Comparison of ENCODE assay signal across 19 cellular contexts in genomic region chr7:1514407-1514806, GRCh38. TPM values are rescaled to one million over a fixed set of nuclear protein-coding genes. Genes with fewer than 3 reads are reported as not detected.
"Had no signal": no experiment of that assay in that cellular context is flagged by ENCODE, and none has a peak within 500 bp of the region (broad histone marks: within the 10 kb centered on the region; RNA-seq: fewer than 3 reads in every experiment).

No MANE protein-coding gene starts in this region.

- H3K27ac ChIP-seq: ovary had no signal

- H3K27me3 ChIP-seq: ovary, upper lobe of right lung had no signal

- H3K4me3 Mint-ChIP-seq: activated B cell treated with CpG ODN at 0.5 μM for 24 hours; activated CD4-positive, alpha-beta T cell treated with anti-CD3 and anti-CD28 coated beads, Interleukin-2, amount 10 ng/mL, durations not matched to agents 24 days and 14 days; activated T-cell treated with anti-CD3 and anti-CD28 coated beads, Interleukin-2, amount 50 U/mL, for 72 hours; mesothelial cell of epicardium had no signal

- ATAC-seq: activated naive CD4-positive, alpha-beta T cell treated with anti-CD3 and anti-CD28 coated beads, Interleukin-2, amount 50 U/mL, for 72 hours; activated T-cell treated with anti-CD3 and anti-CD28 coated beads, Interleukin-2, amount 50 U/mL, for 72 hours had no signal

- H3K4me1 Mint-ChIP-seq: mesothelial cell of epicardium had no signal

- H3K4me1 ChIP-seq: upper lobe of right lung had no signal

- H3K27me3 Mint-ChIP-seq: activated B cell treated with CpG ODN at 0.5 μM for 24 hours; activated CD4-positive, alpha-beta T cell treated with anti-CD3 and anti-CD28 coated beads, Interleukin-2, amount 10 ng/mL, durations not matched to agents 24 days and 14 days had no signal

- H3K4me3 ChIP-seq: lung, ovary, upper lobe of right lung had no signal

- H3K36me3 ChIP-seq: esophagus squamous epithelium, ovary, upper lobe of right lung had no signal

- DNase-seq: activated B cell treated with CpG ODN at 0.5 μM for 24 hours; activated CD4-positive, alpha-beta T cell treated with anti-CD3 and anti-CD28 coated beads, Interleukin-2, amount 10 ng/mL, durations not matched to agents 24 days and 14 days; activated CD8-positive, alpha-beta memory T cell treated with anti-CD3 and anti-CD28 coated beads, Interleukin-2, amount 50 U/mL, for 48 hours; activated gamma-delta T cell; activated T-cell treated with anti-CD3 and anti-CD28 coated beads, Interleukin-2, amount 50 U/mL, for 72 hours; central memory CD4-positive, alpha-beta T cell; effector CD8-positive, alpha-beta T cell; esophagus squamous epithelium; ovary; stimulated activated CD4-positive, alpha-beta T cell treated with anti-CD3 and anti-CD28 coated beads, Interleukin-15, amount 100 ng/mL, for 24 hours; stimulated activated CD4-positive, alpha-beta T cell treated with anti-CD3 and anti-CD28 coated beads, Interleukin-4, amount 100 ng/mL, for 1 hour; stimulated activated naive CD4-positive, alpha-beta T cell; upper lobe of right lung had no signal

- H3K27ac Mint-ChIP-seq: activated CD4-positive, alpha-beta T cell treated with anti-CD3 and anti-CD28 coated beads, Interleukin-2, amount 10 ng/mL, durations not matched to agents 24 days and 14 days; activated naive CD4-positive, alpha-beta T cell treated with anti-CD3 and anti-CD28 coated beads, Interleukin-2, amount 50 U/mL, for 72 hours; activated T-cell treated with anti-CD3 and anti-CD28 coated beads, Interleukin-2, amount 50 U/mL, for 72 hours; mesothelial cell of epicardium had no signal

- H3K9me3 ChIP-seq: esophagus squamous epithelium, ovary, upper lobe of right lung had no signal

- H3K36me3 Mint-ChIP-seq: mesothelial cell of epicardium had no signal

RNA-seq across cellular contexts. Expression of gene TMEM184A, which starts 41.6 kb away (rescaled TPM):
- total RNA-seq: activated B cell treated with CpG ODN at 0.5 μM for 24 hours; activated CD4-positive, alpha-beta T cell treated with anti-CD3 and anti-CD28 coated beads, Interleukin-2, amount 10 ng/mL, durations not matched to agents 24 days and 14 days; endothelial cell of umbilical vein; T-helper 2 cell treated with Interferon-gamma antibody and Interleukin-4, amounts not matched to agents 100 ng/mL and 5 ng/mL, for 36 hours had no signal
- polyA plus RNA-seq: neural cell had no signal
